Comparison of ENCODE assay signal across 8 cellular contexts in genomic region chr6:3022765-3023662, GRCh38. TPM values are rescaled to one million over a fixed set of nuclear protein-coding genes. Genes with fewer than 3 reads are reported as not detected.
A peak's percentile ranks its signal among the peaks of the same experiment; 100 is the strongest.
DNase-seq lines count a peak whose midpoint lies in the region; ATAC-seq and TF ChIP-seq lines count a peak whose summit lies in the region.

No MANE protein-coding gene starts in this region.

- TF ChIP-seq CTCF in colonic mucosa (IDR thresholded peaks at IDR 0.05) (no peak), natural killer cell (IDR thresholded peaks at IDR 0.05) (no peak)

- no peaks in the 10 kb centered on the region for H3K9me3 ChIP-seq in GM23248 (ENCODE audit: low read depth)
- H3K9me3 ChIP-seq in T-helper 17 cell (ENCODE audit: control insufficient read depth, low read length, poor library complexity, severe bottlenecking) = peaks cover 2% of the 10 kb centered on the region
- H3K9me3 ChIP-seq in colonic mucosa = no peaks in the 10 kb centered on the region

- H3K36me3 ChIP-seq in GM23248 (ENCODE audit: low read depth) (peaks cover 13% of the 10 kb centered on the region; the same call in 1 of the 2 replicates), colonic mucosa (no peaks in the 10 kb centered on the region)

- H3K4me3 ChIP-seq in GM23248 (peak overlapping the region; percentile 85), colonic mucosa (peak overlapping the region; percentile 20)

- intact Hi-C loops in colonic mucosa (cut with DNase I) = no loop called here
- intact Hi-C loops in natural killer cell (cut with micrococcal nuclease) = no loop called here

- H3K9me2 ChIP-seq in GM23248 (ENCODE audit: insufficient read depth) = no peaks in the 10 kb centered on the region

- peak overlapping the region; percentile 95 for H3K27ac ChIP-seq in GM23248
- H3K27ac ChIP-seq in colonic mucosa = peak overlapping the region; percentile 78

- H3K36me3 Mint-ChIP-seq in T-helper 17 cell (ENCODE audit: low read depth) = no peaks in the 10 kb centered on the region
- H3K36me3 Mint-ChIP-seq in natural killer cell = peaks cover 8% of the 10 kb centered on the region

- H3K4me1 Mint-ChIP-seq in T-helper 17 cell (peaks cover 29% of the 10 kb centered on the region), natural killer cell (peaks cover 37 to 44% of the 10 kb centered on the region in 2 donors)

- H2AFZ ChIP-seq in GM23248 = peak overlapping the region; percentile 89

- peaks cover 32% of the 10 kb centered on the region for H3K79me2 ChIP-seq in GM23248 (ENCODE audit: insufficient read depth)

- 36 to 47% methylated on average over 26 of the region's 26 CpGs for WGBS in GM23248 (ENCODE audit: low coverage in 1 of 2, low lambda C conversion rate in 2 of 2, missing lambda C conversion rate in 2 of 2), 2 experiments

- in situ Hi-C loops in GM23248 (cut with MboI) = no loop called here

- no peaks in the 10 kb centered on the region for H4K20me1 ChIP-seq in GM23248 (ENCODE audit: insufficient read depth)

- ATAC-seq in T-helper 17 cell (peak; percentile 7), natural killer cell (peak; percentile 5 to 27 (median 10)), HG03108 (IDR thresholded peaks at IDR 0.05; ENCODE audit: unreplicated experiment) (no peak)

- peak overlapping the region; percentile 97 for H3K4me2 ChIP-seq in GM23248 (ENCODE audit: unreplicated experiment)

- H3K4me3 Mint-ChIP-seq in T-helper 17 cell (peak overlapping the region; percentile 97), natural killer cell (peak overlapping the region; percentile 99)

- H3K4me1 ChIP-seq in GM23248 (ENCODE audit: insufficient read depth) (peaks cover 18% of the 10 kb centered on the region), colonic mucosa (no peaks in the 10 kb centered on the region)

- H3K9me3 Mint-ChIP-seq in natural killer cell = no peaks in the 10 kb centered on the region

- peaks cover 52% of the 10 kb centered on the region for H3F3A ChIP-seq in GM23248 (ENCODE audit: insufficient read depth)

- no peaks in the 10 kb centered on the region for H3K27me3 Mint-ChIP-seq in T-helper 17 cell
- H3K27me3 Mint-ChIP-seq in natural killer cell (ENCODE audit: low read depth in 2 of 2) = no peaks in the 10 kb centered on the region

- peak overlapping the region; percentile 95 for H3K27ac Mint-ChIP-seq in T-helper 17 cell
- H3K27ac Mint-ChIP-seq in natural killer cell = peak overlapping the region; percentile 86 to 96

- DNase-seq in AML-193 (lab: John Stamatoyannopoulos, UW) = peak; percentile 67 to 81
- DNase-seq in GM23248 = peak; percentile 52
- peak in 2 of 3 donors; percentile 23 to 24 for DNase-seq in T-helper 17 cell
- DNase-seq in colonic mucosa = peak; percentile 46
- DNase-seq in natural killer cell = no peak
- no peak for DNase-seq in H4 (ENCODE audit: low spot score)
- no peak for DNase-seq in HPDE6-E6E7 (ENCODE audit: extremely low spot score)

- H3K27me3 ChIP-seq in GM23248 (replicated peaks; ENCODE audit: insufficient read depth) (no peaks in the 10 kb centered on the region), colonic mucosa (no peaks in the 10 kb centered on the region)

- peak overlapping the region; percentile 88 for H3K9ac ChIP-seq in GM23248
- H3K9ac ChIP-seq in colonic mucosa (ENCODE audit: low read depth in 2 of 2, low read length in 2 of 2) = peak overlapping the region in 1 of 2 donors; percentile 69

RNA-seq across cellular contexts. Expression of gene NQO2, which starts 23.3 kb away (rescaled TPM):
- 26.2 and 29.6 TPM in 2 replicates for total RNA-seq in GM23248 (2014; rRNA removed; shearing (Covaris generic))
- 61.0 and 64.2 TPM in 2 replicates for polyA plus RNA-seq in GM23248 (2016; fragmentation: Nextera tagmentation; extraction: Ambion mirVana)
- total RNA-seq in T-helper 17 cell = 10 to 100 TPM in 1 of 2 donors, 1 to 10 TPM in 1; 9.2 to 14.2 TPM
- 10 to 100 TPM; 14.1 to 19.0 TPM for total RNA-seq in colonic mucosa
- 10 to 100 TPM; 13.1 to 21.7 (median 16.2) TPM for total RNA-seq in natural killer cell
- total RNA-seq in H4 (2014; rRNA removed; shearing (Covaris generic)) = 119 and 124 TPM in 2 replicates

RNA-seq across cellular contexts. Expression of gene RIPK1, which starts 45.3 kb away (rescaled TPM):
- 23.3 and 26.2 TPM in 2 replicates for total RNA-seq in GM23248 (2014; rRNA removed; shearing (Covaris generic))
- 15.3 and 16.1 TPM in 2 replicates for polyA plus RNA-seq in GM23248 (2016; fragmentation: Nextera tagmentation; extraction: Ambion mirVana)
- 10 to 100 TPM; 24.3 to 27.2 TPM for total RNA-seq in T-helper 17 cell
- total RNA-seq in colonic mucosa = 10 to 100 TPM; 23.5 to 30.6 TPM
- total RNA-seq in natural killer cell = 10 to 100 TPM; 30.9 to 44.8 (median 34.5) TPM
- total RNA-seq in H4 (2014; rRNA removed; shearing (Covaris generic)) = 10.1 and 14.2 TPM in 2 replicates

RNA-seq across cellular contexts. Expression of gene SERPINB6, which starts 51.6 kb away (rescaled TPM):
- total RNA-seq in GM23248 (2014; rRNA removed; shearing (Covaris generic)) = 95.7 and 141 TPM in 2 replicates
- polyA plus RNA-seq in GM23248 (2016; fragmentation: Nextera tagmentation; extraction: Ambion mirVana) = 149 and 153 TPM in 2 replicates
- total RNA-seq in T-helper 17 cell = 10 to 100 TPM in 1 of 2 donors, 1 to 10 TPM in 1; 9.1 to 26.4 TPM
- total RNA-seq in colonic mucosa = 100 to 1,000 TPM; 139 to 285 TPM
- total RNA-seq in natural killer cell = 100 to 1,000 TPM; 120 to 135 (median 129) TPM
- total RNA-seq in H4 (2014; rRNA removed; shearing (Covaris generic)) = 107 and 115 TPM in 2 replicates

Comparison
In these comparisons a context has a peak if more than half of its experiments do, and no peak if none do; other contexts are left out.
1. DNase-seq: peak in AML-193 (2 of 2), GM23248 (single experiment), T-helper 17 cell (2 of 3) and colonic mucosa (single experiment); none in natural killer cell (single experiment), H4 (single experiment) and HPDE6-E6E7 (single experiment).